In the genomic region with DNA sequence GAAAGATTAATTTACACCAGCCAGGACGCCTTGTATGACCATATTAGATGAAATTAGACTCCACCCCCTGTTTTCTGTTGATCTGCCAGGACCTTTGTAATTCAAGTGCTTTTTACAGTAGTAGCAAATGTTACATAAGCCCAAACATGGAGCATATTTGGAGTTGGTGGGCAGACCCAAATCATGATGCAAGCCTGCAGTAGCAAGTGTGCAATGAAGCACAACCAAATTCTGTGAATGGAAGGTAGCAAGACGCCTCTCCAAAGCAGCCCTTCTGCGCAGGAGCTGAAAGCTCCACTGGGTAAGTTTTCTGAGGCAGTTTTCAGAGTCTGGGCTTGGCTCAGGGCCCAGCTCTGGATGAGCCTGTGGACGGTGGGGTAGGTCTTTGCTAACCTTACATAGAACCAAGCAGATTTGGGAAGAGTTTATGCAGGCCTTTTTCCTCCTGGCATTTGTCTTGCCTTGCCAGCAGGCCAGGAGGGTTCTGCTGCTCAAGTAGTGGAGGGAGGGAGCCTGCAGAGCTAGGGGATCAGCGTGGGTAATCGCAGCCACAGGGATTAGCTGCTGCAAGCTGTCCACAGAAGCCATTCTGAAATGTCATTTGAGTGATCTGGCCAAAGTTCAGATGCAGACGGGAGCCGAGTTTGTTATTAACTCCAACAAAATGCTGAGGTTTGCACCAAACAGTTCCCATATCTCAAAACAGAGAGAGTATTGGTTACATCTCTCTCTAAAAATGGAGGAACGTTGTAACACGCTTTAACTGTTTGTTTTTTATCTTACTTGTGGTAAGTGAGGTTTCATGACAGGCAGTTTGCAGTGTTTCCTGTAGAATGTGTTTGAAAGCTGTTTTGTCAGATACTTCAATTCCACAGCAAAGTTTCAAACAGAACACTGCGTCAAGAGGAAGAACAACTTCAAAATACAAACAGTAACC, we compare ENCODE assay signal across 9 cellular contexts. TPM values are rescaled to one million over a fixed set of nuclear protein-coding genes. Genes with fewer than 3 reads are reported as not detected.
A peak's percentile ranks its signal among the peaks of the same experiment; 100 is the strongest.
DNase-seq lines count a peak whose midpoint lies in the region; ATAC-seq and TF ChIP-seq lines count a peak whose summit lies in the region.
"Had no signal": no experiment of that assay in that cellular context is flagged by ENCODE, and none has a peak within 500 bp of the region (broad histone marks: within the 10 kb centered on the region; RNA-seq: fewer than 3 reads in every experiment).

No MANE protein-coding gene starts in this region.

- H3K4me1 ChIP-seq in CD8-positive, alpha-beta T cell (ENCODE audit: insufficient read depth, low read length) = peaks cover 54% of the 10 kb centered on the region
- H3K4me1 ChIP-seq: SJCRH30 had no signal

- peaks cover 33% of the 10 kb centered on the region for H3K36me3 Mint-ChIP-seq in CD8-positive, alpha-beta T cell

- intact Hi-C loops in CD8-positive, alpha-beta T cell (cut with DNase I, micrococcal nuclease) = loop anchor here (1.0 to 5.0 kb wide), 6 partner anchors 11 to 106 kb away; a partner anchor contains a TSS

- peaks cover under 1% of the 10 kb centered on the region for H3K36me3 ChIP-seq in CD8-positive, alpha-beta T cell (ENCODE audit: insufficient read depth, low read length)
- no peaks in the 10 kb centered on the region for H3K36me3 ChIP-seq in brain microvascular endothelial cell (replicated peaks)
- no peaks in the 10 kb centered on the region for H3K36me3 ChIP-seq in kidney epithelial cell (ENCODE audit: control insufficient read depth, insufficient read depth, low read length)
- H3K36me3 ChIP-seq: SJCRH30 had no signal

- peak; percentile 73 for ATAC-seq in CD8-positive, alpha-beta T cell
- ATAC-seq in GM19324 (IDR thresholded peaks at IDR 0.05; ENCODE audit: low FRiP score, unreplicated experiment) = peak; percentile 62
- peak; percentile 43 for ATAC-seq in HG03342 (IDR thresholded peaks at IDR 0.05; ENCODE audit: unreplicated experiment)
- ATAC-seq in stimulated activated naive CD8-positive, alpha-beta T cell treated with anti-CD3 and anti-CD28 coated beads, Interleukin-15, amount 100 ng/mL, for 72 hours = peak; percentile 74

- CTCF ChIA-PET in CD8-positive, alpha-beta T cell (lab: Charles Lee) = interaction anchor here (0.6 to 14.2 kb wide), 7 partner anchors 9 to 512 kb away, joined by 3 to 313 read pairs (median 5); a partner anchor contains a TSS

- H3K9me3 Mint-ChIP-seq in CD8-positive, alpha-beta T cell = no peaks in the 10 kb centered on the region
- H3K9me3 Mint-ChIP-seq in stimulated activated naive CD8-positive, alpha-beta T cell treated with anti-CD3 and anti-CD28 coated beads, Interleukin-15, amount 100 ng/mL, for 72 hours = no peaks in the 10 kb centered on the region

- in situ Hi-C loops in brain microvascular endothelial cell (cut with HindIII; ENCODE audit: low pct_ligation_motif_present, low sequenced_read_pairs) = no loop called here

- peak overlapping the region; percentile 93 for H3K4me3 Mint-ChIP-seq in CD8-positive, alpha-beta T cell
- H3K4me3 Mint-ChIP-seq in stimulated activated naive CD8-positive, alpha-beta T cell treated with anti-CD3 and anti-CD28 coated beads, Interleukin-15, amount 100 ng/mL, for 72 hours = peak overlapping the region; percentile 87 to 90

- peak overlapping the region; percentile 98 for H3K27ac Mint-ChIP-seq in CD8-positive, alpha-beta T cell
- peak overlapping the region; percentile 96 to 98 for H3K27ac Mint-ChIP-seq in stimulated activated naive CD8-positive, alpha-beta T cell treated with anti-CD3 and anti-CD28 coated beads, Interleukin-15, amount 100 ng/mL, for 72 hours

- peak overlapping the region; percentile 70 for H3K4me3 ChIP-seq in CD8-positive, alpha-beta T cell (ENCODE audit: low read depth, low read length)
- H3K4me3 ChIP-seq in brain microvascular endothelial cell (ENCODE audit: low read depth, low read length) (peak overlapping the region; percentile 1), kidney epithelial cell (ENCODE audit: low read depth, low read length) (no peak overlapping the region)
- H3K4me3 ChIP-seq: SJCRH30 had no signal

- POLR2A ChIA-PET in CD8-positive, alpha-beta T cell (lab: Charles Lee) = interaction anchor here (0.7 to 4.9 kb wide), 18 partner anchors 11 to 104 kb away, joined by 3 to 95 read pairs (median 5); a partner anchor contains a TSS

- no peaks in the 10 kb centered on the region for H3K27me3 Mint-ChIP-seq in CD8-positive, alpha-beta T cell (ENCODE audit: low read depth)
- no peaks in the 10 kb centered on the region for H3K27me3 Mint-ChIP-seq in stimulated activated naive CD8-positive, alpha-beta T cell treated with anti-CD3 and anti-CD28 coated beads, Interleukin-15, amount 100 ng/mL, for 72 hours

- H3K27ac ChIP-seq in CD8-positive, alpha-beta T cell (ENCODE audit: low read depth, low read length) = peak overlapping the region; percentile 87
- peak overlapping the region; percentile 69 for H3K27ac ChIP-seq in brain microvascular endothelial cell
- H3K27ac ChIP-seq: SJCRH30 had no signal

- H3K27me3 ChIP-seq in CD8-positive, alpha-beta T cell (ENCODE audit: insufficient read depth, low read length) = no peaks in the 10 kb centered on the region
- H3K27me3 ChIP-seq in brain microvascular endothelial cell (replicated peaks) (no peaks in the 10 kb centered on the region), kidney epithelial cell (ENCODE audit: control insufficient read depth, insufficient read depth, low read length) (no peaks in the 10 kb centered on the region)
- H3K27me3 ChIP-seq: SJCRH30 had no signal

- no peaks in the 10 kb centered on the region for H3K9me3 ChIP-seq in CD8-positive, alpha-beta T cell (ENCODE audit: low read length)
- H3K9me3 ChIP-seq: SJCRH30 had no signal

- TF ChIP-seq CTCF in CD8-positive, alpha-beta T cell (IDR thresholded peaks at IDR 0.05) = no peak
- TF ChIP-seq CTCF in brain microvascular endothelial cell (IDR thresholded peaks at IDR 0.05; ENCODE audit: low read depth, low read length, missing control alignments) (no peak), kidney epithelial cell (IDR thresholded peaks at IDR 0.05; ENCODE audit: insufficient read depth, low read length, poor library complexity, severe bottlenecking) (no peak)

- peaks cover 69% of the 10 kb centered on the region for H3K4me1 Mint-ChIP-seq in CD8-positive, alpha-beta T cell (ENCODE audit: low read depth)
- peaks cover 85% of the 10 kb centered on the region for H3K4me1 Mint-ChIP-seq in stimulated activated naive CD8-positive, alpha-beta T cell treated with anti-CD3 and anti-CD28 coated beads, Interleukin-15, amount 100 ng/mL, for 72 hours

- DNase-seq in CD8-positive, alpha-beta T cell = peak; percentile 21 to 72 (median 44)
- DNase-seq in SIG-M5 treated with dmso at 0.1 percent for 504 hours (lab: John Stamatoyannopoulos, UW; ENCODE audit: unreplicated experiment) = peak; percentile 67
- DNase-seq in brain microvascular endothelial cell = peak; percentile 51
- peak; percentile 51 for DNase-seq in kidney epithelial cell (ENCODE audit: low read depth)
- peak; percentile 52 to 54 for DNase-seq in stimulated activated naive CD8-positive, alpha-beta T cell treated with anti-CD3 and anti-CD28 coated beads, Interleukin-15, amount 100 ng/mL, for 72 hours
- no peak for DNase-seq in COR-L47 (lab: John Stamatoyannopoulos, UW)

RNA-seq across cellular contexts. Expression of a gene that starts 55.4 kb away (rescaled TPM):
- 100 to 1,000 TPM; 134 to 138 TPM for total RNA-seq in CD8-positive, alpha-beta T cell
- 97.4 and 98.6 TPM in 2 replicates for total RNA-seq in kidney epithelial cell

RNA-seq across cellular contexts. Expression of a gene that starts 55.8 kb away (rescaled TPM):
- not detected for total RNA-seq in CD8-positive, alpha-beta T cell
- total RNA-seq in kidney epithelial cell = not detected in 2 replicates
- total RNA-seq: SJCRH30 had no signal
